In the genomic region with DNA sequence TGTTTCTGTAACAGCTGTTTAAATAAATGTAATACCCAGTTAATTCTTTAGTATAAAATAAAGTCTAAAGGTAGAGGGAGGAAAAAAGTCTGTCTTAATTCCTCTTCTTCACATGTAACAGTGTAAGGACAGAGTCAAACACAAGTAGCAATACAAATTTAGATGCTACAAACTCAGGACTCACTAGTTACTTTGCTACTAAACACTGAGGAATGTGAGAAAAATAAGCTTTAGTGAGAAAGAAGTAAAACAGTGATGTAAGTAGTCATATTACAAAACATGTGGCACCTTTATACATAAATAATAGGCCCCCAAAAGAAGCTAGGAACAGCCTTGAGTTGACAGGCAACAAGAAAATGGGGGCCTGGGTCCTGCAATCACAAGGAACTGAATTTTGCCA, we compare ENCODE assay signal across 23 cellular contexts.
"Had no signal": no experiment of that assay in that cellular context is flagged by ENCODE, and none has a peak within 500 bp of the region (broad histone marks: within the 10 kb centered on the region; RNA-seq: fewer than 3 reads in every experiment).

No MANE protein-coding gene starts in this region.

- H3K4me2 ChIP-seq: neural progenitor cell, smooth muscle cell had no signal

- H3K27ac ChIP-seq: epithelial cell of prostate, esophagus muscularis mucosa, gastroesophageal sphincter, left ventricle myocardium inferior, lower lobe of right lung, neural progenitor cell, ovary, tibial artery, upper lobe of right lung, vagina had no signal

- H3K4me3 ChIP-seq: esophagus muscularis mucosa, gastroesophageal sphincter, left ventricle myocardium inferior, lower lobe of right lung, neural progenitor cell, ovary, smooth muscle cell, tibial artery, upper lobe of right lung, vagina had no signal

- H3K36me3 ChIP-seq: esophagus muscularis mucosa, gastroesophageal sphincter, left ventricle myocardium inferior, lower lobe of right lung, neural progenitor cell, ovary, tibial artery, upper lobe of right lung, vagina had no signal

- DNase-seq: effector memory CD8-positive, alpha-beta T cell; foreskin fibroblast; glutamatergic neuron; immature natural killer cell; kidney; left cardiac atrium; left ventricle myocardium inferior; lower lobe of right lung; nucleus accumbens; ovary; right cardiac atrium; stimulated activated CD4-positive, alpha-beta T cell treated with anti-CD3 and anti-CD28 coated beads, Interleukin-1b, Interleukin-23, amount 100 ng/mL, for 48 hours; stimulated activated CD4-positive, alpha-beta T cell treated with anti-CD3 and anti-CD28 coated beads, Interleukin-4, amount 100 ng/mL, for 24 hours; tibial artery; upper lobe of right lung had no signal

- ATAC-seq: effector memory CD8-positive, alpha-beta T cell; gastroesophageal sphincter; left cardiac atrium; lower lobe of right lung; natural killer cell treated with Interleukin-12 subunit alpha and Interleukin-12 subunit beta and Interleukin-15 and Interleukin-18, amount 100 ng/mL, for 72 hours; right cardiac atrium; stimulated activated memory B cell treated with anti-CD40 and anti-IgM and Interleukin-4, amounts not matched to agents 10 μg/mL and 1 μg/mL and 100 μg/mL, for 72 hours; upper lobe of right lung had no signal

- H3K27me3 ChIP-seq: esophagus muscularis mucosa, gastroesophageal sphincter, neural progenitor cell, ovary, tibial artery, upper lobe of right lung, vagina had no signal

- H3K9ac ChIP-seq: neural progenitor cell had no signal

- H2AFZ ChIP-seq: neural progenitor cell had no signal

- H3K9me3 ChIP-seq: esophagus muscularis mucosa, gastroesophageal sphincter, left ventricle myocardium inferior, lower lobe of right lung, ovary, tibial artery, upper lobe of right lung, vagina had no signal
